Comparison of ENCODE assay signal across 11 cellular contexts in the genomic region with DNA sequence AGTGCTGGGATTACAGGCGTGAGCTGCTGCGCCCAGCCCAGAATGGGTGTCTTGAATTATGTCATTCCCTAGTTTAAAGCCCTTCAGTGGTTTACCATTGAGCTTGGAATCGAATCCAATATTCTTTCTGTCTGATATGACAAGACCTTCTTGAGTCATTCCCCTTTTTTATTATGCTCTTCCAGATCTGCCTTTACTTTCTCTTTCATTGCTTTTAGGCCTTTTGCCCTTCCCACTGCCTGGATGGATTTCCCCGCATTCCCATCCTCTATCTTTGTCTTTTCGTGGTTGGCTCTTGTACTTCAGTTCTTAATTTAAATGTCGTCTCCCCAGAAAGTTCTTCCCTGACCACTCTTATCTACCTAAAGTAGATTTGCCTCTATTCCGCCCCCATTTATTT. TPM values are rescaled to one million over a fixed set of nuclear protein-coding genes. Genes with fewer than 3 reads are reported as not detected.
A peak's percentile ranks its signal among the peaks of the same experiment; 100 is the strongest.
DNase-seq lines count a peak whose midpoint lies in the region; ATAC-seq and TF ChIP-seq lines count a peak whose summit lies in the region.
"Had no signal": no experiment of that assay in that cellular context is flagged by ENCODE, and none has a peak within 500 bp of the region (broad histone marks: within the 10 kb centered on the region; RNA-seq: fewer than 3 reads in every experiment).

No MANE protein-coding gene starts in this region.

- no peak for DNase-seq in T-helper 2 cell treated with Interferon-gamma antibody and Interleukin-4, amounts not matched to agents 5 μg/mL and 100 μg/mL, for 36 hours (ENCODE audit: low spot score)
- no peak for DNase-seq in T-helper 2 cell
- no peak for DNase-seq in T-cell
- DNase-seq in fibroblast of mammary gland (ENCODE audit: low read depth): no peak
- no peak for DNase-seq in spleen
- no peak for DNase-seq in MM.1S
- no peak for DNase-seq in AG08395 (ENCODE audit: low spot score)
- DNase-seq: amygdala; SHP77 treated with DMSO at 0.1 percent for 48 hours; stimulated activated CD4-positive, alpha-beta T cell treated with anti-CD3 and anti-CD28 coated beads, Interleukin-4, amount 100 ng/mL, for 24 hours had no signal

- H2AFZ ChIP-seq in MM.1S (ENCODE audit: low read length): no peak overlapping the region

- H3K4me1 ChIP-seq in spleen (peaks cover 36 to 73% (median 70%) of the 10 kb centered on the region in 6 donors), MM.1S (ENCODE audit: low read length) (peaks cover 11% of the 10 kb centered on the region)

- peaks cover 2% of the 10 kb centered on the region for H3K27me3 Mint-ChIP-seq in T-helper 2 cell treated with Interferon-gamma antibody and Interleukin-4, amounts not matched to agents 5 μg/mL and 100 μg/mL, for 36 hours (ENCODE audit: low read depth)
- H3K27me3 Mint-ChIP-seq in T-cell: no peaks in the 10 kb centered on the region

- no peaks in the 10 kb centered on the region for H3K9me3 Mint-ChIP-seq in T-helper 2 cell treated with Interferon-gamma antibody and Interleukin-4, amounts not matched to agents 5 μg/mL and 100 μg/mL, for 36 hours
- H3K9me3 Mint-ChIP-seq in T-cell: no peaks in the 10 kb centered on the region

- peak overlapping the region in 7 of 8 donors; percentile 42 to 98 (median 97) for H3K27ac ChIP-seq in spleen
- H3K27ac ChIP-seq in MM.1S (ENCODE audit: low read length): no peak overlapping the region

- TF ChIP-seq CTCF in fibroblast of mammary gland (conservative IDR thresholded peaks at IDR 0.05; ENCODE audit: control insufficient read depth, insufficient read depth, low read depth, low read length) (no peak), spleen (IDR thresholded peaks at IDR 0.05 in 8 of 11, conservative IDR thresholded peaks at IDR 0.05 in 3 of 11) (no peak), MM.1S (IDR thresholded peaks at IDR 0.05; ENCODE audit: low read length) (no peak)

- no peaks in the 10 kb centered on the region for H3K27me3 ChIP-seq in spleen (replicated peaks in 1 of 7)
- H3K27me3 ChIP-seq in MM.1S (replicated peaks; ENCODE audit: insufficient read depth, low read length): no peaks in the 10 kb centered on the region

- H3K4me1 Mint-ChIP-seq in T-helper 2 cell treated with Interferon-gamma antibody and Interleukin-4, amounts not matched to agents 5 μg/mL and 100 μg/mL, for 36 hours (ENCODE audit: low read depth): peaks cover 49% of the 10 kb centered on the region
- H3K4me1 Mint-ChIP-seq in T-cell: peaks cover 49 to 62% (median 58%) of the 10 kb centered on the region in 3 donors

- peak overlapping the region; percentile 83 for H3K27ac Mint-ChIP-seq in T-helper 2 cell treated with Interferon-gamma antibody and Interleukin-4, amounts not matched to agents 5 μg/mL and 100 μg/mL, for 36 hours
- H3K27ac Mint-ChIP-seq in T-cell: peak overlapping the region; percentile 82 to 87

- H4K20me1 ChIP-seq in MM.1S (ENCODE audit: insufficient read depth, low read length): peaks cover 2% of the 10 kb centered on the region; the same call in 1 of the 2 replicates

- ATAC-seq in T-cell (replicated peaks in 1 of 4): no peak
- no peak for ATAC-seq in GM21576 (IDR thresholded peaks at IDR 0.05; ENCODE audit: unreplicated experiment)

- no peak overlapping the region for H3K9ac ChIP-seq in MM.1S (ENCODE audit: low read length)

- intact Hi-C loops in spleen (cut with DNase I; ENCODE audit: low total_unique reads): no loop called here

- H3K4me3 ChIP-seq in fibroblast of mammary gland (ENCODE audit: control insufficient read depth, low read depth, low read length): peak overlapping the region; percentile 1
- H3K4me3 ChIP-seq in spleen: peak overlapping the region in 6 of 8 donors; percentile 14 to 98 (median 88)
- H3K4me3 ChIP-seq in MM.1S (ENCODE audit: low read length): no peak overlapping the region

- H3K4me3 Mint-ChIP-seq in T-helper 2 cell treated with Interferon-gamma antibody and Interleukin-4, amounts not matched to agents 5 μg/mL and 100 μg/mL, for 36 hours: peak overlapping the region; percentile 85
- peak overlapping the region; percentile 81 to 85 (median 83) for H3K4me3 Mint-ChIP-seq in T-cell

- H3K36me3 Mint-ChIP-seq in T-helper 2 cell treated with Interferon-gamma antibody and Interleukin-4, amounts not matched to agents 5 μg/mL and 100 μg/mL, for 36 hours (ENCODE audit: low read depth): peaks cover 16% of the 10 kb centered on the region
- H3K36me3 Mint-ChIP-seq in T-cell: no peaks in the 10 kb centered on the region

- H3F3A ChIP-seq in MM.1S (ENCODE audit: insufficient read depth, low read length): peaks cover 6% of the 10 kb centered on the region

- WGBS in spleen, 5 donors: 64 to 82% (median 75%) methylated on average over 7 of the region's 7 CpGs

- no peak overlapping the region for H3K4me2 ChIP-seq in MM.1S (ENCODE audit: low read depth, low read length)

- no peaks in the 10 kb centered on the region for H3K9me2 ChIP-seq in MM.1S (replicated peaks; ENCODE audit: insufficient read depth, low read length)

- H3K9me3 ChIP-seq in spleen (no peaks in the 10 kb centered on the region), MM.1S (replicated peaks; ENCODE audit: insufficient read depth, low read length) (no peaks in the 10 kb centered on the region)

- CTCF ChIA-PET in T-cell (lab: Charles Lee): no interaction called here

- no peak for TF ChIP-seq POLR2A in spleen (IDR thresholded peaks at IDR 0.05)

- peaks cover 18% of the 10 kb centered on the region for H3K79me2 ChIP-seq in MM.1S (ENCODE audit: low read length)

- POLR2A ChIA-PET in T-cell (lab: Charles Lee): interaction anchor here (0.6 to 1.6 kb wide), 4 partner anchors 18 to 289 kb away, joined by 5 to 13 read pairs (median 6); a partner anchor contains a TSS

- H3K36me3 ChIP-seq in spleen (peaks cover 0 to 7% (median 0%) of the 10 kb centered on the region in 6 donors), MM.1S (replicated peaks; ENCODE audit: insufficient read depth, low read length) (no peaks in the 10 kb centered on the region)

RNA-seq across cellular contexts. Expression of a gene that starts 1.6 kb away (rescaled TPM):
- total RNA-seq in T-cell (10 to 100 TPM; 26.4 to 39.9 (median 36.9) TPM), spleen (10 to 100 TPM; 47.3 to 63.4 (median 54.8) TPM)
- 10 to 100 TPM; 18.6 to 31.2 (median 19.2) TPM for polyA plus RNA-seq in spleen

RNA-seq across cellular contexts. Expression of a gene that starts 18.3 kb away (rescaled TPM):
- total RNA-seq in T-cell: 10 to 100 TPM; 25.0 to 41.6 (median 31.0) TPM
- total RNA-seq in spleen: 10 to 100 TPM; 25.6 to 40.3 (median 29.8) TPM
- polyA plus RNA-seq in spleen: 1 to 10 TPM; 4.3 to 5.9 (median 5.3) TPM
